Comparison of ENCODE assay signal across 21 cellular contexts in genomic region chr13:30774214-30774730, GRCh38. TPM values are rescaled to one million over a fixed set of nuclear protein-coding genes. Genes with fewer than 3 reads are reported as not detected.
DNase-seq lines count a peak whose midpoint lies in the region; ATAC-seq, FAIRE-seq and TF ChIP-seq lines count a peak whose summit lies in the region.
"Had no signal": no experiment of that assay in that cellular context is flagged by ENCODE, and none has a peak within 500 bp of the region (broad histone marks: within the 10 kb centered on the region; RNA-seq: fewer than 3 reads in every experiment).

No MANE protein-coding gene starts in this region.

- peaks cover 2 to 6% of the 10 kb centered on the region in 2 donors for H3K4me1 ChIP-seq in small intestine (ENCODE audit: control insufficient read depth in 2 of 2, insufficient read depth in 1 of 2, low read depth in 1 of 2, low read length in 1 of 2)
- H3K4me1 ChIP-seq: SJSA1 had no signal

- H3K36me3 ChIP-seq in small intestine (ENCODE audit: control insufficient read depth in 2 of 2, insufficient read depth in 2 of 2, low read length in 2 of 2), result no peaks in the 10 kb centered on the region
- H3K36me3 ChIP-seq: MG63, neural progenitor cell, SJSA1 had no signal

- no peaks in the 10 kb centered on the region for H3K27me3 ChIP-seq in small intestine (ENCODE audit: control insufficient read depth in 2 of 2, insufficient read depth in 2 of 2, low read length in 2 of 2)
- H3K27me3 ChIP-seq: MG63, neural progenitor cell, SJSA1 had no signal

- H3K4me3 Mint-ChIP-seq in activated T-cell treated with anti-CD3 and anti-CD28 coated beads, Interleukin-2, amount 50 U/mL, for 24 hours, result peak overlapping the region; percentile 5
- H3K4me3 Mint-ChIP-seq in T-cell, result peak overlapping the region; percentile 32 to 55 (median 42)
- no peak overlapping the region for H3K4me3 Mint-ChIP-seq in activated T-helper 2 cell treated with anti-CD3 and anti-CD28 coated beads, Interferon-gamma antibody, Interleukin-2, Interleukin-4, amounts not matched to agents 10 μg/mL and 5 μg/mL and 100 μg/mL, durations not matched to agents 14 hours and 24 hours and 36 hours (ENCODE audit: low read depth)
- H3K4me3 Mint-ChIP-seq: GM23338, neural progenitor cell had no signal

- H3K9me3 Mint-ChIP-seq in activated T-cell treated with anti-CD3 and anti-CD28 coated beads, Interleukin-2, amount 50 U/mL, for 24 hours, result no peaks in the 10 kb centered on the region
- H3K9me3 Mint-ChIP-seq in T-cell, result peaks cover 0 to 6% (median 0%) of the 10 kb centered on the region in 3 donors
- no peaks in the 10 kb centered on the region for H3K9me3 Mint-ChIP-seq in activated T-helper 2 cell treated with anti-CD3 and anti-CD28 coated beads, Interferon-gamma antibody, Interleukin-2, Interleukin-4, amounts not matched to agents 10 μg/mL and 5 μg/mL and 100 μg/mL, durations not matched to agents 14 hours and 24 hours and 36 hours

- H3K4me3 ChIP-seq in small intestine (ENCODE audit: low read depth in 1 of 2, low read length in 2 of 2), result no peak overlapping the region
- H3K4me3 ChIP-seq: GM23338, MG63, neural progenitor cell, SJSA1 had no signal

- CTCF ChIA-PET in T-cell (lab: Charles Lee), result interaction anchor here in 1 of 2 donors (0.6 to 1.2 kb wide), 3 partner anchors 35 to 467 kb away, joined by 3 to 4 read pairs (median 3); partner anchors contain the start of gene KATNAL1

- 67 to 82% (median 81%) methylated on average over 8 of the region's 8 CpGs for WGBS in small intestine, 3 donors

- H3K36me3 Mint-ChIP-seq in activated T-cell treated with anti-CD3 and anti-CD28 coated beads, Interleukin-2, amount 50 U/mL, for 24 hours (ENCODE audit: low read depth), result no peaks in the 10 kb centered on the region
- H3K36me3 Mint-ChIP-seq in T-cell, result peaks cover 28% of the 10 kb centered on the region
- H3K36me3 Mint-ChIP-seq in activated T-helper 2 cell treated with anti-CD3 and anti-CD28 coated beads, Interferon-gamma antibody, Interleukin-2, Interleukin-4, amounts not matched to agents 10 μg/mL and 5 μg/mL and 100 μg/mL, durations not matched to agents 14 hours and 24 hours and 36 hours (ENCODE audit: low read depth), result peaks cover 12% of the 10 kb centered on the region
- H3K36me3 Mint-ChIP-seq: neural progenitor cell had no signal

- POLR2A ChIA-PET in T-cell (lab: Charles Lee), result interaction anchor here in 1 of 2 donors (0.6 kb wide), 1 partner anchor 974 kb away, joined by 3 read pairs; no protein-coding TSS in a partner anchor

- no peaks in the 10 kb centered on the region for H3K27me3 Mint-ChIP-seq in activated T-cell treated with anti-CD3 and anti-CD28 coated beads, Interleukin-2, amount 50 U/mL, for 24 hours
- H3K27me3 Mint-ChIP-seq in T-cell, result no peaks in the 10 kb centered on the region
- peaks cover 11% of the 10 kb centered on the region for H3K27me3 Mint-ChIP-seq in activated T-helper 2 cell treated with anti-CD3 and anti-CD28 coated beads, Interferon-gamma antibody, Interleukin-2, Interleukin-4, amounts not matched to agents 10 μg/mL and 5 μg/mL and 100 μg/mL, durations not matched to agents 14 hours and 24 hours and 36 hours (ENCODE audit: low read depth)

- DNase-seq in activated T-cell treated with anti-CD3 and anti-CD28 coated beads, Interleukin-2, amount 50 U/mL, for 24 hours, result no peak
- DNase-seq in activated T-cell treated with anti-CD3 and anti-CD28 coated beads for 4 hours, result no peak
- DNase-seq in T-cell, result peak in 15 of 34 experiments; percentile 5 to 32 (median 15)
- no peak for DNase-seq in activated T-helper 2 cell treated with anti-CD3 and anti-CD28 coated beads, Interferon-gamma antibody, Interleukin-2, Interleukin-4, amounts not matched to agents 10 μg/mL and 5 μg/mL and 100 μg/mL, durations not matched to agents 14 hours and 24 hours and 36 hours (ENCODE audit: low spot score)
- DNase-seq in small intestine, result peak; percentile 33
- no peak for DNase-seq in erythroblast (lab: John Stamatoyannopoulos, UW)
- no peak for DNase-seq in NCI-H524 (lab: John Stamatoyannopoulos, UW)
- DNase-seq: activated CD8-positive, alpha-beta memory T cell treated with anti-CD3 and anti-CD28 coated beads, Interleukin-2, amount 50 U/mL, for 4 hours; aorta; mesenchymal stem cell; MG63; NCI-H1930; NCI-H510A; retina had no signal

- FAIRE-seq in small intestine (lab: Jason Lieb, UNC), result no peak
- FAIRE-seq: A204.1, colon had no signal

- no peak for TF ChIP-seq POLR2A in erythroblast (IDR thresholded peaks at IDR 0.05; ENCODE audit: low read length)

- H3K4me1 Mint-ChIP-seq in activated T-cell treated with anti-CD3 and anti-CD28 coated beads, Interleukin-2, amount 50 U/mL, for 24 hours (ENCODE audit: low read depth), result peaks cover 27% of the 10 kb centered on the region
- peaks cover 13 to 39% (median 33%) of the 10 kb centered on the region in 3 donors for H3K4me1 Mint-ChIP-seq in T-cell
- peaks cover 20% of the 10 kb centered on the region for H3K4me1 Mint-ChIP-seq in activated T-helper 2 cell treated with anti-CD3 and anti-CD28 coated beads, Interferon-gamma antibody, Interleukin-2, Interleukin-4, amounts not matched to agents 10 μg/mL and 5 μg/mL and 100 μg/mL, durations not matched to agents 14 hours and 24 hours and 36 hours (ENCODE audit: low read depth)

- H3K27ac ChIP-seq in small intestine (ENCODE audit: low read depth in 1 of 2, low read length in 1 of 2), result peak overlapping the region; percentile 28 to 46
- H3K27ac ChIP-seq: epithelial cell of prostate, neural progenitor cell, SJSA1 had no signal

- peak overlapping the region; percentile 30 for H3K27ac Mint-ChIP-seq in activated T-cell treated with anti-CD3 and anti-CD28 coated beads, Interleukin-2, amount 50 U/mL, for 24 hours
- peak overlapping the region; percentile 87 for H3K27ac Mint-ChIP-seq in T-cell
- H3K27ac Mint-ChIP-seq in activated T-helper 2 cell treated with anti-CD3 and anti-CD28 coated beads, Interferon-gamma antibody, Interleukin-2, Interleukin-4, amounts not matched to agents 10 μg/mL and 5 μg/mL and 100 μg/mL, durations not matched to agents 14 hours and 24 hours and 36 hours, result peak overlapping the region; percentile 1
- H3K27ac Mint-ChIP-seq: GM23338, neural progenitor cell had no signal

- intact Hi-C loops in activated T-helper 2 cell treated with anti-CD3 and anti-CD28 coated beads, Interferon-gamma antibody, Interleukin-2, Interleukin-4, amounts not matched to agents 10 μg/mL and 5 μg/mL and 100 μg/mL, durations not matched to agents 14 hours and 24 hours and 36 hours (cut with micrococcal nuclease), result loop anchor here (1.0 kb wide), 1 partner anchor 34 kb away; no protein-coding TSS in a partner anchor

- H3K9me3 ChIP-seq in small intestine (ENCODE audit: control insufficient read depth, low read depth), result no peaks in the 10 kb centered on the region
- H3K9me3 ChIP-seq: MG63, SJSA1 had no signal

- ATAC-seq in T-cell (replicated peaks in 1 of 4) (peak; percentile 65 to 83 (median 69)), HG03135 (IDR thresholded peaks at IDR 0.05; ENCODE audit: unreplicated experiment) (no peak)
- ATAC-seq: GM23338 had no signal

RNA-seq across cellular contexts. Expression of gene ALOX5AP, which starts 38.9 kb away (rescaled TPM):
- 10 to 100 TPM; 24.2 to 64.9 (median 50.8) TPM for total RNA-seq in T-cell
- total RNA-seq in activated T-helper 2 cell treated with anti-CD3 and anti-CD28 coated beads, Interferon-gamma antibody, Interleukin-2, Interleukin-4, amounts not matched to agents 10 μg/mL and 5 μg/mL and 100 μg/mL, durations not matched to agents 14 hours and 24 hours and 36 hours, result 40.9 and 43.9 TPM in 2 replicates
- polyA plus RNA-seq in small intestine, result 10 to 100 TPM; 14.3 to 36.1 (median 18.6) TPM
- total RNA-seq: GM23338 had no signal

Comparison
In these comparisons a context has a peak if more than half of its experiments do, and no peak if none do; other contexts are left out.
1. H3K27ac Mint-ChIP-seq: peak in every context shown above with its lines; median percentile 87 in T-cell; 30 in activated T-cell treated with anti-CD3 and anti-CD28 coated beads, Interleukin-2, amount 50 U/mL, for 24 hours; 1 in activated T-helper 2 cell treated with anti-CD3 and anti-CD28 coated beads, Interferon-gamma antibody, Interleukin-2, Interleukin-4, amounts not matched to agents 10 μg/mL and 5 μg/mL and 100 μg/mL, durations not matched to agents 14 hours and 24 hours and 36 hours.